Comparison of ENCODE assay signal across 33 cellular contexts in the genomic region with DNA sequence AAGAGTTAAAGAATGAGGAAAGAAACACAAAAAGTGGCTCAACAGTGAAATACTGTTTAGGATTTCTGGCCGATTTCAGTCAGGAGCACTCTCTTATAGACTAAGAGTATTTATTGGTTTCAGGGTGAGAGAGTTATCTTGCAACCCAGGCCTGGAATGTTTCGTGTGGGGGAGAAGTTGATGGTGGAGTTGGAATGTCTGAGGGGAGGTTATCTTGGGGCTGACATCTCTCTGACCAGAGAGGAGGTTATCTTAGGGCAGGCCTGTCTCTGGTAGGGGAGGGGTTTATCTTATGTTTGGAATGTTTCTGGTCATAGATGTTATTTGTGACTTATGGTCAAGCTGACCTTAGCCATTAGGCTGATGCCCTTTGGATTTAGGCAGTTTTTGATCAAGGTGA.
"Had no signal": no experiment of that assay in that cellular context is flagged by ENCODE, and none has a peak within 500 bp of the region (broad histone marks: within the 10 kb centered on the region; RNA-seq: fewer than 3 reads in every experiment).

No MANE protein-coding gene starts in this region.

- DNase-seq: activated CD4-positive, alpha-beta memory T cell treated with anti-CD3 and anti-CD28 coated beads, Interleukin-2, amount 10 ng/mL, durations not matched to agents 7 days and 5 days; activated CD4-positive, alpha-beta T cell treated with anti-CD3 and anti-CD28 coated beads for 1 hour; activated CD4-positive, alpha-beta T cell treated with anti-CD3 and anti-CD28 coated beads, Interleukin-2, amount 10 ng/mL, durations not matched to agents 7 days and 5 days; activated CD8-positive, alpha-beta memory T cell treated with anti-CD3 and anti-CD28 coated beads, Interleukin-2, amount 50 U/mL, for 48 hours; activated gamma-delta T cell; activated naive CD4-positive, alpha-beta T cell treated with anti-CD3 and anti-CD28 coated beads, Interleukin-2, amount 10 ng/mL, durations not matched to agents 7 days and 5 days; activated T-cell treated with anti-CD3 and anti-CD28 coated beads, Interleukin-2, amount 50 U/mL, for 24 hours; amygdala; endodermal cell; esophagus squamous epithelium; left cardiac atrium; left ventricle myocardium superior; midbrain; naive thymus-derived CD4-positive, alpha-beta T cell; nucleus accumbens; pancreas; retina; sigmoid colon; small intestine; stimulated activated CD4-positive, alpha-beta T cell treated with anti-CD3 and anti-CD28 coated beads, Interleukin-4, amount 100 ng/mL, for 4 hours; stimulated activated CD8-positive, alpha-beta memory T cell treated with anti-CD3 and anti-CD28 coated beads, Interleukin-4, amount 100 ng/mL, for 48 hours; stimulated activated naive B cell treated with anti-CD40 and anti-IgM and Interleukin-4, amounts not matched to agents 10 μg/mL and 1 μg/mL and 100 μg/mL, for 72 hours; stomach; T-helper 1 cell; thyroid gland; upper lobe of right lung had no signal

- H3K4me1 Mint-ChIP-seq: activated CD4-positive, alpha-beta memory T cell treated with anti-CD3 and anti-CD28 coated beads, Interleukin-2, amount 10 ng/mL, durations not matched to agents 7 days and 5 days; activated CD4-positive, alpha-beta T cell treated with anti-CD3 and anti-CD28 coated beads, Interleukin-2, amount 10 ng/mL, durations not matched to agents 7 days and 5 days; activated naive CD4-positive, alpha-beta T cell treated with anti-CD3 and anti-CD28 coated beads, Interleukin-2, amount 10 ng/mL, durations not matched to agents 7 days and 5 days; central memory CD8-positive, alpha-beta T cell; endodermal cell; naive thymus-derived CD4-positive, alpha-beta T cell; neural crest cell; stimulated activated naive B cell treated with anti-CD40 and anti-IgM and Interleukin-4, amounts not matched to agents 10 μg/mL and 1 μg/mL and 100 μg/mL, for 72 hours had no signal

- H3K9me3 Mint-ChIP-seq: endodermal cell, neural crest cell had no signal

- H3K36me3 Mint-ChIP-seq: activated naive CD4-positive, alpha-beta T cell treated with anti-CD3 and anti-CD28 coated beads, Interleukin-2, amount 10 ng/mL, durations not matched to agents 7 days and 5 days; naive thymus-derived CD4-positive, alpha-beta T cell; stimulated activated naive B cell treated with anti-CD40 and anti-IgM and Interleukin-4, amounts not matched to agents 10 μg/mL and 1 μg/mL and 100 μg/mL, for 72 hours had no signal

- ATAC-seq: gastroesophageal sphincter; left cardiac atrium; left ventricle myocardium superior; naive thymus-derived CD4-positive, alpha-beta T cell; pancreas; stimulated activated naive B cell treated with anti-CD40 and anti-IgM and Interleukin-4, amounts not matched to agents 10 μg/mL and 1 μg/mL and 100 μg/mL, for 72 hours; upper lobe of right lung had no signal

- H3K4me3 ChIP-seq: esophagus squamous epithelium, gastroesophageal sphincter, hepatocyte, pancreas, prostate gland, sigmoid colon, stomach, thyroid gland, upper lobe of right lung had no signal

- H3K4me3 Mint-ChIP-seq: activated CD4-positive, alpha-beta memory T cell treated with anti-CD3 and anti-CD28 coated beads, Interleukin-2, amount 10 ng/mL, durations not matched to agents 7 days and 5 days; activated CD4-positive, alpha-beta T cell treated with anti-CD3 and anti-CD28 coated beads, Interleukin-2, amount 10 ng/mL, durations not matched to agents 7 days and 5 days; activated naive CD4-positive, alpha-beta T cell treated with anti-CD3 and anti-CD28 coated beads, Interleukin-2, amount 10 ng/mL, durations not matched to agents 7 days and 5 days; activated T-cell treated with anti-CD3 and anti-CD28 coated beads, Interleukin-2, amount 50 U/mL, for 24 hours; central memory CD8-positive, alpha-beta T cell; dendritic cell treated with granulocyte-macrophage colony-stimulating factor and Interleukin-4, amounts not matched to agents 40 ng/mL and 50 ng/mL, for 4 days; endodermal cell; naive thymus-derived CD4-positive, alpha-beta T cell; neural crest cell; stimulated activated naive B cell treated with anti-CD40 and anti-IgM and Interleukin-4, amounts not matched to agents 10 μg/mL and 1 μg/mL and 100 μg/mL, for 72 hours; T-helper 2 cell treated with Interferon-gamma antibody and Interleukin-4, amounts not matched to agents 5 μg/mL and 100 μg/mL, for 36 hours had no signal

- H3K27ac Mint-ChIP-seq: activated CD4-positive, alpha-beta memory T cell treated with anti-CD3 and anti-CD28 coated beads, Interleukin-2, amount 10 ng/mL, durations not matched to agents 7 days and 5 days; activated CD4-positive, alpha-beta T cell treated with anti-CD3 and anti-CD28 coated beads, Interleukin-2, amount 10 ng/mL, durations not matched to agents 7 days and 5 days; activated naive CD4-positive, alpha-beta T cell treated with anti-CD3 and anti-CD28 coated beads, Interleukin-2, amount 10 ng/mL, durations not matched to agents 7 days and 5 days; activated T-cell treated with anti-CD3 and anti-CD28 coated beads, Interleukin-2, amount 50 U/mL, for 24 hours; dendritic cell treated with granulocyte-macrophage colony-stimulating factor and Interleukin-4, amounts not matched to agents 40 ng/mL and 50 ng/mL, for 4 days; endodermal cell; naive thymus-derived CD4-positive, alpha-beta T cell; stimulated activated naive B cell treated with anti-CD40 and anti-IgM and Interleukin-4, amounts not matched to agents 10 μg/mL and 1 μg/mL and 100 μg/mL, for 72 hours; T-helper 2 cell treated with Interferon-gamma antibody and Interleukin-4, amounts not matched to agents 5 μg/mL and 100 μg/mL, for 36 hours had no signal

- H3K27me3 Mint-ChIP-seq: activated CD4-positive, alpha-beta memory T cell treated with anti-CD3 and anti-CD28 coated beads, Interleukin-2, amount 10 ng/mL, durations not matched to agents 7 days and 5 days; activated CD4-positive, alpha-beta T cell treated with anti-CD3 and anti-CD28 coated beads, Interleukin-2, amount 10 ng/mL, durations not matched to agents 7 days and 5 days; activated naive CD4-positive, alpha-beta T cell treated with anti-CD3 and anti-CD28 coated beads, Interleukin-2, amount 10 ng/mL, durations not matched to agents 7 days and 5 days; activated T-cell treated with anti-CD3 and anti-CD28 coated beads, Interleukin-2, amount 50 U/mL, for 24 hours; central memory CD8-positive, alpha-beta T cell; dendritic cell treated with granulocyte-macrophage colony-stimulating factor and Interleukin-4, amounts not matched to agents 40 ng/mL and 50 ng/mL, for 4 days; naive thymus-derived CD4-positive, alpha-beta T cell; stimulated activated naive B cell treated with anti-CD40 and anti-IgM and Interleukin-4, amounts not matched to agents 10 μg/mL and 1 μg/mL and 100 μg/mL, for 72 hours had no signal
